Comparison of ENCODE assay signal across 10 cellular contexts in the genomic region with DNA sequence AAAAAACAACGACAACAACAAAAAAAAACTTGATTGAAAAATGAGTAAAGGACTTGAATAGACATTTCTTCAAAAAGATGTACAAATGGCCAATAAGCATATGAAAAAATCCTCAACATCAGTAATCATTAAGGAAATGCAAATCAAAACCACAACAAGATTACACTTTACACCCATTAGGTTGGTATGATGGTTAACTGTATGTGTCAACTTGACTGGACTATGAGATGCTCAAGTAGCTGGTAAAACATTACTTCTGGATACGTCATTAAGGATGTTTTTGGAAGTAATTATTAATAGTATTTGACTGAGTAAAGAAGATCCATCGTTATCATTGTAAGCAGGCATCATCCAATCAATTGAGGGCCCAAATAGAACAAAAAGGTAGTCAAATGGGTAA.
"Had no signal": no experiment of that assay in that cellular context is flagged by ENCODE, and none has a peak within 500 bp of the region (broad histone marks: within the 10 kb centered on the region; RNA-seq: fewer than 3 reads in every experiment).

No MANE protein-coding gene starts in this region.

- ATAC-seq: activated T-cell treated with anti-CD3 and anti-CD28 coated beads, Interleukin-2, amount 50 U/mL, for 4 hours; lower lobe of right lung had no signal

- DNase-seq: activated CD4-positive, alpha-beta T cell treated with anti-CD3 and anti-CD28 coated beads for 1 hour; activated CD4-positive, alpha-beta T cell treated with anti-CD3 and anti-CD28 coated beads, Interleukin-2, amount 50 U/mL, for 48 hours; activated effector memory CD4-positive, alpha-beta T cell treated with anti-CD3 and anti-CD28 coated beads, Interleukin-2, amount 50 U/mL, for 16 hours; activated T-cell treated with anti-CD3 and anti-CD28 coated beads, Interleukin-2, amount 50 U/mL, for 4 hours; brain microvascular endothelial cell; hippocampal formation; lower lobe of right lung; retina; stimulated activated CD4-positive, alpha-beta T cell treated with anti-CD3 and anti-CD28 coated beads, Interleukin-4, amount 100 ng/mL, for 4 hours; stomach had no signal
